In the genomic region with DNA sequence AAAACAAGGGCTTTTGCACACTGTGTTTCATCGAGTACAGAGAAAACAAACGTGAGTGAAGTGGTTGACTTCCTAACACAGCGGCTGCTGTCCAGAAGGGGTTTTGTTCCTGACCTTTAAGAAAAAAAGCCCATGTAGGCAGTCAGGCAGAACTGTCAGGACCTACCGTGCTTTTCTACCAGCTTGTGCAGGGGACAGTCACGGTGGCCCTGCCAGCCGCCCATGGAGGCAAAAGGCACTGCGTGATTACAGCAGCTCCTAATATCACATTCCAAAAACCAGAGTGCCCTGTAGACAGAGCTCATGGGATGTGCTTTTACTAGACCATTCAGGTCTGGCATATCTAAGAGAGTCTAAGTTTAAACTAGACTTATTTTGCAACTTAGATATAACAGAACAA, we compare ENCODE assay signal across 1 cellular context.
TF ChIP-seq lines count a peak whose summit lies in the region.

No MANE protein-coding gene starts in this region.

TF ChIP-seq in GM12878, 131 proteins besides CTCF, POLR2A, EP300 and RAD21:
- TF ChIP-seq LARP7 (IDR thresholded peaks at IDR 0.05) (peak; percentile 15; the same call in 1 of the 2 replicates), TAF1 (IDR thresholded peaks at IDR 0.05; ENCODE audit: borderline replicate concordance, low read depth, low read length) (no peak), EED (IDR thresholded peaks at IDR 0.05; ENCODE audit: low read depth) (no peak), IKZF1 (conservative IDR thresholded peaks at IDR 0.05) (0 out of 2 replicates have a peak, but pooled peaks have one; percentile 3)
- TF ChIP-seq, protein P1, sequence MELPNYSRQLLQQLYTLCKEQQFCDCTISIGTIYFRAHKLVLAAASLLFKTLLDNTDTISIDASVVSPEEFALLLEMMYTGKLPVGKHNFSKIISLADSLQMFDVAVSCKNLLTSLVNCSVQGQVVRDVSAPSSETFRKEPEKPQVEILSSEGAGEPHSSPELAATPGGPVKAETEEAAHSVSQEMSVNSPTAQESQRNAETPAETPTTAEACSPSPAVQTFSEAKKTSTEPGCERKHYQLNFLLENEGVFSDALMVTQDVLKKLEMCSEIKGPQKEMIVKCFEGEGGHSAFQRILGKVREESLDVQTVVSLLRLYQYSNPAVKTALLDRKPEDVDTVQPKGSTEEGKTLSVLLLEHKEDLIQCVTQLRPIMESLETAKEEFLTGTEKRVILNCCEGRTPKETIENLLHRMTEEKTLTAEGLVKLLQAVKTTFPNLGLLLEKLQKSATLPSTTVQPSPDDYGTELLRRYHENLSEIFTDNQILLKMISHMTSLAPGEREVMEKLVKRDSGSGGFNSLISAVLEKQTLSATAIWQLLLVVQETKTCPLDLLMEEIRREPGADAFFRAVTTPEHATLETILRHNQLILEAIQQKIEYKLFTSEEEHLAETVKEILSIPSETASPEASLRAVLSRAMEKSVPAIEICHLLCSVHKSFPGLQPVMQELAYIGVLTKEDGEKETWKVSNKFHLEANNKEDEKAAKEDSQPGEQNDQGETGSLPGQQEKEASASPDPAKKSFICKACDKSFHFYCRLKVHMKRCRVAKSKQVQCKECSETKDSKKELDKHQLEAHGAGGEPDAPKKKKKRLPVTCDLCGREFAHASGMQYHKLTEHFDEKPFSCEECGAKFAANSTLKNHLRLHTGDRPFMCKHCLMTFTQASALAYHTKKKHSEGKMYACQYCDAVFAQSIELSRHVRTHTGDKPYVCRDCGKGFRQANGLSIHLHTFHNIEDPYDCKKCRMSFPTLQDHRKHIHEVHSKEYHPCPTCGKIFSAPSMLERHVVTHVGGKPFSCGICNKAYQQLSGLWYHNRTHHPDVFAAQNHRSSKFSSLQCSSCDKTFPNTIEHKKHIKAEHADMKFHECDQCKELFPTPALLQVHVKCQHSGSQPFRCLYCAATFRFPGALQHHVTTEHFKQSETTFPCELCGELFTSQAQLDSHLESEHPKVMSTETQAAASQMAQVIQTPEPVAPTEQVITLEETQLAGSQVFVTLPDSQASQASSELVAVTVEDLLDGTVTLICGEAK (IDR thresholded peaks at IDR 0.05; ENCODE audit: borderline replicate concordance), result no peak
